Comparison of ENCODE assay signal across 8 cellular contexts in the genomic region with DNA sequence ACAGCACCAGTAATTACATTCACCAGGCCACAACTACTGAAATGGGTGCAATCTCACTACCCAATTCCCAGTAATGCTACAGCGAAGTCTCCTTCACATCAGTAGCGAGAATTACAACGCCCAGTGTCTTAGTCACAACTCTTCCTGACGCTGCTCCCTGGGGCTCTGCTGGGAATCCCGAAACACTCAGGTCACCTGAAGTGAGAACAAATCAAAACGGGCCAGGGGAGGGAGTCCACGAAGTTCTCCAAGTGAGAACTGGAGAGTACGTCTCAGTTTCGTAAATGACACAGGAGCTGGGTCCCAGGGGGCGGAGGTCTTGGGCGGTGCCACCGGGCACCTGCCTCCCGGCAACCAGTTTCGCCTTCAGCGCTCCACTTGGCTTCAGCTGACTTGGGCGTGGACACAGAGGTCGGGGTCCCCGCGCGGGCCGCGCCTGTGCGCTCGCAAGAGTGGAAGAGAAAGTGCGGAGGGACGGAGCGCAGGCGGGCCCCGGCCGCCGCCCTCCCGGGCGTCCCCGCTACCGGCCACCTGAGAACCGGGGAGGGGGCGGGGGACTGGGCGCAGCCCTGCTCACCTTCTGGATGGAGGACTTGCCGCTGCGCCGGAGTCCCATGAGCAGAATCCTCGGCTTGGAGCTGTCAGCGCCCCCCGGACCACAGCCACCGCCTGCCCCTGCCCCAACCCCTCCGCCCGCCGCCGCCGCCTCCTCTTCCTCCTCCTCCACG. TPM values are rescaled to one million over a fixed set of nuclear protein-coding genes. Genes with fewer than 3 reads are reported as not detected.
DNase-seq lines count a peak whose midpoint lies in the region; ATAC-seq and TF ChIP-seq lines count a peak whose summit lies in the region.

No MANE protein-coding gene starts in this region.

- H3K79me2 ChIP-seq in HCT116 (ENCODE audit: insufficient read depth, low read length): peaks cover 16% of the 10 kb centered on the region; the same call in 1 of the 2 replicates
- peaks cover 49% of the 10 kb centered on the region for H3K79me2 ChIP-seq in MM.1S (ENCODE audit: low read length)

- POLR2A ChIA-PET in HCT116 (lab: Charles Lee): interaction anchor here (0.8 kb wide), 1 partner anchor 15 kb away, joined by 3 read pairs; no protein-coding TSS in a partner anchor
- POLR2A ChIA-PET in activated CD4-positive, alpha-beta T cell treated with anti-CD3 and anti-CD28 coated beads for 36 hours (lab: Charles Lee): interaction anchor here (0.6 to 1.0 kb wide), 3 partner anchors 14 to 831 kb away, joined by 3 to 5 read pairs (median 4); partner anchors contain the start of gene MYCBP

- BruUV-seq in HCT116 (replicated peaks; lab: Mats Ljungman, UMichigan): no TSS peak

- no peak for TF ChIP-seq POLR2A in HCT116 (IDR thresholded peaks at IDR 0.05; ENCODE audit: borderline replicate concordance, extremely low read depth, insufficient read depth, insufficient read length)
- no peak for TF ChIP-seq POLR2A in lower leg skin (IDR thresholded peaks at IDR 0.05)

- H3K36me3 Mint-ChIP-seq in activated CD4-positive, alpha-beta T cell treated with anti-CD3 and anti-CD28 coated beads for 36 hours (ENCODE audit: low read depth): peaks cover 26% of the 10 kb centered on the region

- RAD21 ChIA-PET in HCT116 (lab: Charles Lee; ENCODE audit: low non-redundant PET in 1 of 2, low total read pairs in 2 of 2, uncharacterized antibody in 2 of 2, unreplicated experiment in 2 of 2): no interaction called here

- no peak overlapping the region for H2AFZ ChIP-seq in HCT116 (ENCODE audit: low read depth, low read length, poor library complexity, severe bottlenecking)
- H2AFZ ChIP-seq in MM.1S (ENCODE audit: low read length): peak overlapping the region; percentile 80

- H3K4me1 Mint-ChIP-seq in activated CD4-positive, alpha-beta T cell treated with anti-CD3 and anti-CD28 coated beads for 36 hours: peaks cover 60% of the 10 kb centered on the region

- peak; percentile 48 for DNase-seq in GM10266 (ENCODE audit: extremely low spot score)
- DNase-seq in HCT116 (ENCODE audit: low read depth, low spot score): peak; percentile 21
- peak; percentile 79 for DNase-seq in MM.1S
- peak; percentile 72 for DNase-seq in activated CD4-positive, alpha-beta T cell treated with anti-CD3 and anti-CD28 coated beads for 36 hours
- DNase-seq in dermis blood vessel endothelial cell: peak; percentile 61
- peak; percentile 55 to 94 for DNase-seq in lower leg skin (ENCODE audit: low spot score in 2 of 2)
- DNase-seq in stimulated activated CD4-positive, alpha-beta T cell treated with anti-CD3 and anti-CD28 coated beads, Interleukin-4, amount 100 ng/mL, for 24 hours: peak; percentile 58
- no peak for DNase-seq in pons (ENCODE audit: low spot score)

- H3K4me2 ChIP-seq in HCT116 (ENCODE audit: low read length) (peak overlapping the region; percentile 99), MM.1S (ENCODE audit: low read depth, low read length) (peak overlapping the region; percentile 73)

- H3K36me3 ChIP-seq in HCT116 (ENCODE audit: control insufficient read depth in 1 of 2, insufficient read depth in 2 of 2, low read length in 2 of 2) (peaks cover 4 to 13% of the 10 kb centered on the region in 2 experiments; a peak in 3 of 4 replicates), MM.1S (replicated peaks; ENCODE audit: insufficient read depth, low read length) (peaks cover 3% of the 10 kb centered on the region)

- peak overlapping the region; percentile 91 for H3K27ac Mint-ChIP-seq in activated CD4-positive, alpha-beta T cell treated with anti-CD3 and anti-CD28 coated beads for 36 hours

- H3K4me1 ChIP-seq in HCT116 (ENCODE audit: control insufficient read depth in 1 of 2, insufficient read depth in 2 of 2, low read length in 2 of 2) (peaks cover 4 to 19% of the 10 kb centered on the region in 2 experiments), MM.1S (ENCODE audit: low read length) (peaks cover 14% of the 10 kb centered on the region)

- H3K27ac ChIP-seq in HCT116 (ENCODE audit: low read depth, low read length): peak overlapping the region; percentile 61
- peak overlapping the region; percentile 59; the same call in 1 of the 2 replicates for H3K27ac ChIP-seq in MM.1S (ENCODE audit: low read length)

- CTCF ChIA-PET in HCT116 (lab: Charles Lee): interaction anchor here (1.0 kb wide), 1 partner anchor 869 kb away, joined by 3 read pairs; no protein-coding TSS in a partner anchor
- CTCF ChIA-PET in activated CD4-positive, alpha-beta T cell treated with anti-CD3 and anti-CD28 coated beads for 36 hours (lab: Charles Lee): interaction anchor here (0.6 to 2.1 kb wide), 3 partner anchors 10 to 278 kb away, joined by 3 to 6 read pairs (median 3); partner anchors contain the start of gene MYCBP

- peak overlapping the region; percentile 98 for H3K4me3 Mint-ChIP-seq in activated CD4-positive, alpha-beta T cell treated with anti-CD3 and anti-CD28 coated beads for 36 hours

- no peaks in the 10 kb centered on the region for H3K9me3 Mint-ChIP-seq in activated CD4-positive, alpha-beta T cell treated with anti-CD3 and anti-CD28 coated beads for 36 hours (ENCODE audit: low read depth)

- H3F3A ChIP-seq in MM.1S (ENCODE audit: insufficient read depth, low read length): peaks cover 9% of the 10 kb centered on the region

- H3K27me3 Mint-ChIP-seq in activated CD4-positive, alpha-beta T cell treated with anti-CD3 and anti-CD28 coated beads for 36 hours: no peaks in the 10 kb centered on the region

- peak; percentile 41 for ATAC-seq in HCT116
- peak; percentile 40 for ATAC-seq in activated CD4-positive, alpha-beta T cell treated with anti-CD3 and anti-CD28 coated beads for 36 hours

- H3K4me3 ChIP-seq in HCT116 (replicated peaks in 1 of 2; ENCODE audit: low read depth in 1 of 2, low read length in 2 of 2) (peak overlapping the region; percentile 73 to 93), MM.1S (ENCODE audit: low read length) (peak overlapping the region; percentile 72), lower leg skin (ENCODE audit: low read depth, poor library complexity, severe bottlenecking) (peak overlapping the region; percentile 84)

- WGBS in lower leg skin, 2 donors: 0 to 1% methylated on average over 27 to 33 of the region's 51 CpGs

- H4K20me1 ChIP-seq in HCT116 (ENCODE audit: insufficient read depth) (no peaks in the 10 kb centered on the region), MM.1S (ENCODE audit: insufficient read depth, low read length) (0 out of 2 replicates have a peak, but pooled peaks cover 4% of the 10 kb centered on the region)

- TF ChIP-seq RAD21 in HCT116 (IDR thresholded peaks at IDR 0.05; ENCODE audit: low read depth): no peak

- H3K9ac ChIP-seq in HCT116 (ENCODE audit: low read length) (peak overlapping the region; percentile 61), MM.1S (ENCODE audit: low read length) (peak overlapping the region; percentile 59)

- H3K9me3 ChIP-seq in HCT116 (ENCODE audit: control insufficient read depth in 1 of 2, insufficient read depth in 1 of 2, low read depth in 1 of 2, low read length in 2 of 2) (no peaks in the 10 kb centered on the region), MM.1S (replicated peaks; ENCODE audit: insufficient read depth, low read length) (no peaks in the 10 kb centered on the region)

- TF ChIP-seq CTCF in GM10266 (IDR thresholded peaks at IDR 0.05; ENCODE audit: control insufficient read depth, insufficient read depth, low read depth, missing control alignments) (no peak), HCT116 (IDR thresholded peaks at IDR 0.05 in 2 of 3, conservative IDR thresholded peaks at IDR 0.05 in 1 of 3; ENCODE audit: borderline replicate concordance in 1 of 3, insufficient read depth in 1 of 3, low read depth in 2 of 3, low read length in 2 of 3) (no peak), MM.1S (IDR thresholded peaks at IDR 0.05; ENCODE audit: low read length) (no peak), lower leg skin (IDR thresholded peaks at IDR 0.05) (no peak)

- H3K27me3 ChIP-seq in HCT116 (ENCODE audit: insufficient read depth, low read length) (no peaks in the 10 kb centered on the region), MM.1S (replicated peaks; ENCODE audit: insufficient read depth, low read length) (no peaks in the 10 kb centered on the region)

- H3K9me2 ChIP-seq in HCT116 (ENCODE audit: insufficient read depth): no peaks in the 10 kb centered on the region
- H3K9me2 ChIP-seq in MM.1S (replicated peaks; ENCODE audit: insufficient read depth, low read length): no peaks in the 10 kb centered on the region

- intact Hi-C loops in HCT116 (cut with micrococcal nuclease) (no loop called here), lower leg skin (cut with DNase I; ENCODE audit: low total_unique reads) (no loop called here)
- intact Hi-C loops in activated CD4-positive, alpha-beta T cell treated with anti-CD3 and anti-CD28 coated beads for 36 hours (cut with DNase I, micrococcal nuclease): loop anchor here (1.0 to 10.0 kb wide), 13 partner anchors 14 to 1164 kb away; partner anchors contain the start of genes AKIRIN1 (in 2 of the 2), MYCBP (in 2 of the 2), CDCA8 (in 1 of the 2) and NDUFS5 (in 1 of the 2)

TF ChIP-seq in HCT116, 20 proteins besides CTCF, POLR2A, EP300 and RAD21:
- no peak for TF ChIP-seq ZFX (IDR thresholded peaks at IDR 0.05)
- TF ChIP-seq POLR2AphosphoS5 (IDR thresholded peaks at IDR 0.05; ENCODE audit: low read depth, low read length): 0 out of 2 replicates have a peak, but pooled peaks have one; percentile 6

RNA-seq across cellular contexts. Expression of gene RRAGC, which starts 0.6 kb away (rescaled TPM):
- total RNA-seq in HCT116 (2021; ENCODE audit: unreplicated experiment): 11.7 TPM
- 5.1 and 6.8 TPM in 2 replicates for polyA plus RNA-seq in HCT116 (2012)
- total RNA-seq in activated CD4-positive, alpha-beta T cell treated with anti-CD3 and anti-CD28 coated beads for 36 hours: 10 to 100 TPM; 15.8 to 19.0 TPM
- total RNA-seq in dermis blood vessel endothelial cell: 19.7 and 32.7 TPM in 2 replicates
- 10 to 100 TPM; 19.5 to 27.7 (median 21.6) TPM for total RNA-seq in lower leg skin

RNA-seq across cellular contexts. Expression of gene MYCBP, which starts 14.2 kb away (rescaled TPM):
- total RNA-seq in HCT116 (2021; ENCODE audit: unreplicated experiment) (40.2 TPM), dermis blood vessel endothelial cell (11.4 and 14.7 TPM in 2 replicates), lower leg skin (10 to 100 TPM; 14.6 to 27.3 (median 16.6) TPM)
- polyA plus RNA-seq in HCT116 (2012): 7.5 and 12.1 TPM in 2 replicates
- total RNA-seq in activated CD4-positive, alpha-beta T cell treated with anti-CD3 and anti-CD28 coated beads for 36 hours: 10 to 100 TPM; 44.4 to 46.8 TPM

RNA-seq across cellular contexts. Expression of gene GJA9, which starts 22.4 kb away (rescaled TPM):
- total RNA-seq in HCT116 (2021; ENCODE audit: unreplicated experiment) (not detected), dermis blood vessel endothelial cell (not detected in 2 replicates), lower leg skin (under 1 TPM in 3 of 4 donors, not detected in 1; 0.19 to 0.89 (median 0.22) TPM)
- polyA plus RNA-seq in HCT116 (2012): 0.05 TPM in 2 replicates
- not detected for total RNA-seq in activated CD4-positive, alpha-beta T cell treated with anti-CD3 and anti-CD28 coated beads for 36 hours

Comparison
In these comparisons a context has a peak if more than half of its experiments do, and no peak if none do; other contexts are left out.
1. intact Hi-C loops: an anchor here in activated CD4-positive, alpha-beta T cell treated with anti-CD3 and anti-CD28 coated beads for 36 hours (1.0 to 10.0 kb wide); none called in HCT116 and lower leg skin.